In the genomic region with DNA sequence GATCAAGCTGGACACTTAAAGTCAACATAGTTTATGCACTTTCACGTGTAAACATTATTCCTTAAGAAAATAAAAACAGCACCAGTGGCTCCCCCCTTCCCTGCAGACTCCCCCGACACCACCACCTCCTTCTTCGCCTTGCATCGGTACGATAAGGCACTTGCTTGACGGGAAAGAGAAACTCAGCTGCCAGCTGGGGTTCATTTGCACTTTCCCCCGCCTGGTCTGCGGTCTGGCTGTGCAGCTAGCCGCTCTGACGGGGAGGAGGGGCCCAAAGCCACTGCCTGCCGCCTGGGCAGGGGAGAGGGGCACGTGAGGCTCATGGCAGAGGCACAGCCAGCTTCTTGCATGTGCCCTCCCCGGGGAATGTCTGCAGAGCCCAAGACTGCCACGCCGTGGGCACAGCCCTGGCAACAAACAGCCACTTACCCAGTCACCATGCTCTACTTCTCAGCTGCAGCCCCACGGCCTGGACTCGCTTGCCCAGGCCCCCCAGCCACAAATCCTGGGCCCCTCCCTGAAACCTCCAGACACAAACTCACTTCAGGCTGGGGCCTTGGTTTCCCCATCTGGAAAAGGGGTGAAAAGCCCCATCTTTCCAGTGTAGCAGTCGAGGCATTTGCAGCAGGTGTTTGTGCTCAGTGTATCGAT, we compare ENCODE assay signal across 9 cellular contexts. TPM values are rescaled to one million over a fixed set of nuclear protein-coding genes. Genes with fewer than 3 reads are reported as not detected.
A peak's percentile ranks its signal among the peaks of the same experiment; 100 is the strongest.
DNase-seq lines count a peak whose midpoint lies in the region; ATAC-seq, FAIRE-seq and TF ChIP-seq lines count a peak whose summit lies in the region.
"Had no signal": no experiment of that assay in that cellular context is flagged by ENCODE, and none has a peak within 500 bp of the region (broad histone marks: within the 10 kb centered on the region; RNA-seq: fewer than 3 reads in every experiment).

No MANE protein-coding gene starts in this region.

- ATAC-seq in GM19455 (IDR thresholded peaks at IDR 0.05; ENCODE audit: unreplicated experiment): peak; percentile 76
- peak; percentile 65 for ATAC-seq in HG03565 (IDR thresholded peaks at IDR 0.05; ENCODE audit: unreplicated experiment)

- no peak for FAIRE-seq in urothelium cell line (lab: Jason Lieb, UNC)
- FAIRE-seq: TTC549 had no signal

- H3K4me3 Mint-ChIP-seq in glutamatergic neuron (ENCODE audit: unreplicated experiment): no peak overlapping the region

- H3K9ac ChIP-seq in rectal smooth muscle tissue (ENCODE audit: low read length): no peak overlapping the region

- peaks cover 3% of the 10 kb centered on the region for H3K9me3 Mint-ChIP-seq in glutamatergic neuron (ENCODE audit: unreplicated experiment)

- H3K4me1 ChIP-seq in rectal smooth muscle tissue (ENCODE audit: control insufficient read depth, insufficient read depth, low read length): peaks cover 11% of the 10 kb centered on the region

- H3K36me3 Mint-ChIP-seq in glutamatergic neuron (ENCODE audit: unreplicated experiment): no peaks in the 10 kb centered on the region

- no peak overlapping the region for H3K27ac Mint-ChIP-seq in glutamatergic neuron (ENCODE audit: unreplicated experiment)

- H3K27ac ChIP-seq in rectal smooth muscle tissue (ENCODE audit: low read depth, low read length): peak overlapping the region; percentile 68

- DNase-seq in COR-L47 (lab: John Stamatoyannopoulos, UW) (peak; percentile 20), activated gamma-delta T cell (lab: John Stamatoyannopoulos, UW) (peak; percentile 50), glutamatergic neuron (peak; percentile 53), urothelium cell line (ENCODE audit: low spot score) (peak; percentile 70)

- peaks cover 6% of the 10 kb centered on the region for H3K27me3 Mint-ChIP-seq in glutamatergic neuron (ENCODE audit: unreplicated experiment)

- peak overlapping the region; percentile 61 for H3K4me3 ChIP-seq in rectal smooth muscle tissue (ENCODE audit: low read length)

- no peaks in the 10 kb centered on the region for H3K36me3 ChIP-seq in rectal smooth muscle tissue (ENCODE audit: control insufficient read depth, insufficient read depth, low read length)

- peaks cover 2% of the 10 kb centered on the region for H3K4me1 Mint-ChIP-seq in glutamatergic neuron (ENCODE audit: low read depth, unreplicated experiment)

- no peaks in the 10 kb centered on the region for H3K27me3 ChIP-seq in rectal smooth muscle tissue (ENCODE audit: control insufficient read depth, insufficient read depth, low read length)

- TF ChIP-seq POLR2A in Raji (IDR thresholded peaks at IDR 0.05; ENCODE audit: insufficient read depth, low read depth, low read length): peak; percentile 69

- TF ChIP-seq CTCF in glutamatergic neuron (IDR thresholded peaks at IDR 0.05; ENCODE audit: partially characterized antibody, unreplicated experiment): no peak

RNA-seq across cellular contexts. Expression of gene PRM1, which starts 16.5 kb away (rescaled TPM):
- total RNA-seq in glutamatergic neuron (ENCODE audit: unreplicated experiment): not detected

RNA-seq across cellular contexts. Expression of gene PRM2, which starts 21.3 kb away (rescaled TPM):
- not detected for total RNA-seq in glutamatergic neuron (ENCODE audit: unreplicated experiment)

RNA-seq across cellular contexts. Expression of gene PRM3, which starts 24.2 kb away (rescaled TPM):
- not detected for total RNA-seq in glutamatergic neuron (ENCODE audit: unreplicated experiment)

RNA-seq across cellular contexts. Expression of gene TNP2, which starts 28.5 kb away (rescaled TPM):
- not detected for total RNA-seq in glutamatergic neuron (ENCODE audit: unreplicated experiment)

RNA-seq across cellular contexts. Expression of gene SOCS1, which starts 41.6 kb away (rescaled TPM):
- total RNA-seq in glutamatergic neuron (ENCODE audit: unreplicated experiment): 11.1 TPM

Comparison
In these comparisons a context has a peak if more than half of its experiments do, and no peak if none do; other contexts are left out.
1. Peak in every context shown above with its lines: DNase-seq, ATAC-seq, H3K4me3 ChIP-seq and H3K27ac ChIP-seq.
2. DNase-seq: peak in every context shown above with its lines; median percentile 70 in urothelium cell line; 53 in glutamatergic neuron; 50 in activated gamma-delta T cell; 20 in COR-L47.